Comparison of ENCODE assay signal across 14 cellular contexts in the genomic region with DNA sequence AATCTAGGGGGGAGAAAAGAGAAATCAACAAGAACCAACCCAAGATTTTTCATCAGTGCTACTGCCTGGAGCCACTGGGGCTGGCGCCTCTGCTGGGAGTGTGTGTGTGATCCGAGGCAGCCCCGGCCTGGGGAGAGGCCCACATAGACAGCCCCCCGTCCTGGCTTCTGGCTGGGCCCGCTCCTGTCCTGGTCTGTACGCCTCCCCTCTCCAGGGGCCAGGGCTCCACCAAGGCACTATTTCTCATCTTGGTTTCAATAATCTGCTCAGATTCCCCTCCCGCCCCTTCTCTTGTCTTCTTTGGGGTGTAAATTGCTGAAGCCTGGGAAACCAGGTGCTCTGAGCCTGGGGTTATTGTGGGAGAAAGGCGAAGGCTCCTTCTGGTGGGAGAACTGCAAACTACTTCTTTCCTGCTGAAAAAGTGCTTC. TPM values are rescaled to one million over a fixed set of nuclear protein-coding genes. Genes with fewer than 3 reads are reported as not detected.
DNase-seq lines count a peak whose midpoint lies in the region; ATAC-seq and TF ChIP-seq lines count a peak whose summit lies in the region.
"Had no signal": no experiment of that assay in that cellular context is flagged by ENCODE, and none has a peak within 500 bp of the region (broad histone marks: within the 10 kb centered on the region; RNA-seq: fewer than 3 reads in every experiment).

No MANE protein-coding gene starts in this region.

- H4K20me1 ChIP-seq in SK-N-SH (ENCODE audit: insufficient read depth): peaks cover 6% of the 10 kb centered on the region

- TF ChIP-seq RAD21 in SK-N-SH (IDR thresholded peaks at IDR 0.05; ENCODE audit: low read length): no peak

- H3K4me1 ChIP-seq in SK-N-SH (ENCODE audit: control insufficient read depth in 1 of 2, insufficient read depth in 2 of 2, low read depth in 1 of 2, low read length in 1 of 2) (peaks cover 52 to 75% of the 10 kb centered on the region in 2 experiments), muscle layer of duodenum (ENCODE audit: control insufficient read depth in 1 of 2, insufficient read depth in 2 of 2, low read length in 2 of 2) (peaks cover 16 to 52% of the 10 kb centered on the region in 2 donors), upper lobe of left lung (peaks cover 50 to 76% (median 54%) of the 10 kb centered on the region in 4 donors)

- POLR2A ChIA-PET in SK-N-SH (lab: Yijun Ruan, JAX): no interaction called here

- H3K9me3 ChIP-seq in SK-N-SH (no peaks in the 10 kb centered on the region), muscle layer of duodenum (ENCODE audit: control insufficient read depth in 1 of 2, low read length in 2 of 2) (no peaks in the 10 kb centered on the region), upper lobe of left lung (no peaks in the 10 kb centered on the region)
- H3K9me3 ChIP-seq: A549 had no signal

- no peak for DNase-seq in SK-N-SH
- DNase-seq in dorsolateral prefrontal cortex: no peak
- DNase-seq in upper lobe of left lung: peak in 1 of 2 donors; percentile 53
- DNase-seq in NCI-H82 treated with DMSO at 0.1 percent for 48 hours (lab: John Stamatoyannopoulos, UW; ENCODE audit: unreplicated experiment): no peak
- DNase-seq in mucosa of gallbladder (ENCODE audit: low spot score): no peak
- DNase-seq: activated gamma-delta T cell, Karpas-422, naive B cell had no signal

- H3K27ac ChIP-seq in SK-N-SH (ENCODE audit: low read depth in 2 of 2, low read length in 1 of 2) (peak overlapping the region in 1 of 2 experiments; percentile 61; a peak in 2 of 4 replicates), dorsolateral prefrontal cortex (peak overlapping the region in 52 of 59 donors; percentile 5 to 100 (median 97)), muscle layer of duodenum (ENCODE audit: low read length) (peak overlapping the region; percentile 29), upper lobe of left lung (peak overlapping the region; percentile 79 to 99 (median 96))
- H3K27ac ChIP-seq: epithelial cell of prostate, VCaP had no signal

- H3K27me3 ChIP-seq in SK-N-SH (ENCODE audit: insufficient read depth) (no peaks in the 10 kb centered on the region), dorsolateral prefrontal cortex (no peaks in the 10 kb centered on the region), muscle layer of duodenum (ENCODE audit: low read depth, low read length) (no peaks in the 10 kb centered on the region), upper lobe of left lung (no peaks in the 10 kb centered on the region)

- peak overlapping the region; percentile 69; the same call in 1 of the 2 replicates for H3K4me2 ChIP-seq in SK-N-SH
- H3K4me2 ChIP-seq: A549 had no signal

- no peak for TF ChIP-seq POLR2A in upper lobe of left lung (IDR thresholded peaks at IDR 0.05)

- 0 out of 2 replicates have a peak overlapping the region, but pooled peaks have one; percentile 9 for H3K9ac ChIP-seq in SK-N-SH

- H2AFZ ChIP-seq in SK-N-SH (ENCODE audit: low read depth): no peak overlapping the region

- ATAC-seq in SK-N-SH treated with all-trans-retinoic acid at 6 μM for 48 hours (no peak), upper lobe of left lung (ENCODE audit: low FRiP score in 2 of 2) (no peak), GM19328 (IDR thresholded peaks at IDR 0.05; ENCODE audit: unreplicated experiment) (no peak)
- ATAC-seq: A549 had no signal

- CTCF ChIA-PET in SK-N-SH (lab: Yijun Ruan, JAX): interaction anchor here (0.9 to 6.4 kb wide), 15 partner anchors 10 to 150 kb away, joined by 3 to 41 read pairs (median 4); no protein-coding TSS in a partner anchor

- H3K9me2 ChIP-seq in SK-N-SH: no peaks in the 10 kb centered on the region

- no peaks in the 10 kb centered on the region for H3K36me3 ChIP-seq in SK-N-SH (replicated peaks in 1 of 2; ENCODE audit: control insufficient read depth in 1 of 2, insufficient read depth in 2 of 2, low read length in 1 of 2)
- no peaks in the 10 kb centered on the region for H3K36me3 ChIP-seq in muscle layer of duodenum (ENCODE audit: control insufficient read depth in 1 of 2, insufficient read depth in 2 of 2, low read length in 2 of 2)
- no peaks in the 10 kb centered on the region for H3K36me3 ChIP-seq in upper lobe of left lung

- peak; percentile 46 for TF ChIP-seq CTCF in SK-N-SH (IDR thresholded peaks at IDR 0.05)
- TF ChIP-seq CTCF in dorsolateral prefrontal cortex (IDR thresholded peaks at IDR 0.05 in 54 of 56, conservative IDR thresholded peaks at IDR 0.05 in 2 of 56; ENCODE audit: low read depth in 1 of 56, partially characterized antibody in 56 of 56): peak in 3 of 56 donors; percentile 6 to 11 (median 9)
- TF ChIP-seq CTCF in upper lobe of left lung (IDR thresholded peaks at IDR 0.05): no peak

- 87% methylated on average over 8 of the region's 8 CpGs for WGBS in SK-N-SH (ENCODE audit: low lambda C conversion rate)
- 72 to 76% methylated on average over 7 to 8 of the region's 8 CpGs for WGBS in upper lobe of left lung, 2 donors

- no peak overlapping the region for H3K4me3 ChIP-seq in SK-N-SH (ENCODE audit: low read depth in 2 of 2, low read length in 1 of 2)
- peak overlapping the region in 28 of 59 donors; percentile 1 to 90 (median 20) for H3K4me3 ChIP-seq in dorsolateral prefrontal cortex
- H3K4me3 ChIP-seq in muscle layer of duodenum (ENCODE audit: low read depth in 1 of 2, low read length in 2 of 2): peak overlapping the region in 1 of 2 donors; percentile 28
- H3K4me3 ChIP-seq in upper lobe of left lung: peak overlapping the region in 1 of 4 donors; percentile 27
- H3K4me3 ChIP-seq: A549 had no signal

- H3F3A ChIP-seq in SK-N-SH (replicated peaks; ENCODE audit: insufficient read depth): peaks cover 28% of the 10 kb centered on the region

- intact Hi-C loops in dorsolateral prefrontal cortex (cut with DNase I): loop anchor here in 1 of 2 donors (5.0 kb wide), 1 partner anchor 79 kb away; no protein-coding TSS in a partner anchor

- peaks cover 57% of the 10 kb centered on the region for H3K79me2 ChIP-seq in SK-N-SH (ENCODE audit: insufficient read depth)

- no peak for TF ChIP-seq EP300 in SK-N-SH (IDR thresholded peaks at IDR 0.05; ENCODE audit: borderline replicate concordance in 1 of 2, low read depth in 1 of 2, low read length in 1 of 2)
- no peak for TF ChIP-seq EP300 in upper lobe of left lung (IDR thresholded peaks at IDR 0.05)

TF ChIP-seq in SK-N-SH, 30 proteins besides CTCF, POLR2A, EP300 and RAD21:
- TF ChIP-seq SMC3 (IDR thresholded peaks at IDR 0.05; ENCODE audit: low read depth, low read length) (0 out of 2 replicates have a peak, but pooled peaks have one; percentile 9), FOXM1 (IDR thresholded peaks at IDR 0.05; ENCODE audit: low read depth) (no peak)

TF ChIP-seq in SK-N-SH treated with all-trans-retinoic acid at 6 μM for 48 hours, 23 proteins besides CTCF, POLR2A, EP300 and RAD21 (continues in another document):
- TF ChIP-seq, protein P1, sequence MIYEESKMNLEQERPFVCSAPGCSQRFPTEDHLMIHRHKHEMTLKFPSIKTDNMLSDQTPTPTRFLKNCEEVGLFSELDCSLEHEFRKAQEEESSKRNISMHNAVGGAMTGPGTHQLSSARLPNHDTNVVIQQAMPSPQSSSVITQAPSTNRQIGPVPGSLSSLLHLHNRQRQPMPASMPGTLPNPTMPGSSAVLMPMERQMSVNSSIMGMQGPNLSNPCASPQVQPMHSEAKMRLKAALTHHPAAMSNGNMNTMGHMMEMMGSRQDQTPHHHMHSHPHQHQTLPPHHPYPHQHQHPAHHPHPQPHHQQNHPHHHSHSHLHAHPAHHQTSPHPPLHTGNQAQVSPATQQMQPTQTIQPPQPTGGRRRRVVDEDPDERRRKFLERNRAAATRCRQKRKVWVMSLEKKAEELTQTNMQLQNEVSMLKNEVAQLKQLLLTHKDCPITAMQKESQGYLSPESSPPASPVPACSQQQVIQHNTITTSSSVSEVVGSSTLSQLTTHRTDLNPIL (CRISPR knock-in tag; IDR thresholded peaks at IDR 0.05; ENCODE audit: low read depth): no peak
- TF ChIP-seq BACH2 (CRISPR knock-in tag; IDR thresholded peaks at IDR 0.05; ENCODE audit: borderline replicate concordance) (no peak), ZFP3 (CRISPR knock-in tag; IDR thresholded peaks at IDR 0.05) (no peak), SNAI2 (CRISPR knock-in tag; IDR thresholded peaks at IDR 0.05) (no peak), OSR1 (CRISPR knock-in tag; IDR thresholded peaks at IDR 0.05) (no peak), GLIS3 (CRISPR knock-in tag; IDR thresholded peaks at IDR 0.05) (no peak), ZC3H10 (CRISPR knock-in tag; IDR thresholded peaks at IDR 0.05) (no peak)
- TF ChIP-seq, protein P2, sequence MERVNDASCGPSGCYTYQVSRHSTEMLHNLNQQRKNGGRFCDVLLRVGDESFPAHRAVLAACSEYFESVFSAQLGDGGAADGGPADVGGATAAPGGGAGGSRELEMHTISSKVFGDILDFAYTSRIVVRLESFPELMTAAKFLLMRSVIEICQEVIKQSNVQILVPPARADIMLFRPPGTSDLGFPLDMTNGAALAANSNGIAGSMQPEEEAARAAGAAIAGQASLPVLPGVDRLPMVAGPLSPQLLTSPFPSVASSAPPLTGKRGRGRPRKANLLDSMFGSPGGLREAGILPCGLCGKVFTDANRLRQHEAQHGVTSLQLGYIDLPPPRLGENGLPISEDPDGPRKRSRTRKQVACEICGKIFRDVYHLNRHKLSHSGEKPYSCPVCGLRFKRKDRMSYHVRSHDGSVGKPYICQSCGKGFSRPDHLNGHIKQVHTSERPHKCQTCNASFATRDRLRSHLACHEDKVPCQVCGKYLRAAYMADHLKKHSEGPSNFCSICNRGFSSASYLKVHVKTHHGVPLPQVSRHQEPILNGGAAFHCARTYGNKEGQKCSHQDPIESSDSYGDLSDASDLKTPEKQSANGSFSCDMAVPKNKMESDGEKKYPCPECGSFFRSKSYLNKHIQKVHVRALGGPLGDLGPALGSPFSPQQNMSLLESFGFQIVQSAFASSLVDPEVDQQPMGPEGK (CRISPR knock-in tag; IDR thresholded peaks at IDR 0.05; ENCODE audit: borderline replicate concordance): no peak
- TF ChIP-seq, protein P3, sequence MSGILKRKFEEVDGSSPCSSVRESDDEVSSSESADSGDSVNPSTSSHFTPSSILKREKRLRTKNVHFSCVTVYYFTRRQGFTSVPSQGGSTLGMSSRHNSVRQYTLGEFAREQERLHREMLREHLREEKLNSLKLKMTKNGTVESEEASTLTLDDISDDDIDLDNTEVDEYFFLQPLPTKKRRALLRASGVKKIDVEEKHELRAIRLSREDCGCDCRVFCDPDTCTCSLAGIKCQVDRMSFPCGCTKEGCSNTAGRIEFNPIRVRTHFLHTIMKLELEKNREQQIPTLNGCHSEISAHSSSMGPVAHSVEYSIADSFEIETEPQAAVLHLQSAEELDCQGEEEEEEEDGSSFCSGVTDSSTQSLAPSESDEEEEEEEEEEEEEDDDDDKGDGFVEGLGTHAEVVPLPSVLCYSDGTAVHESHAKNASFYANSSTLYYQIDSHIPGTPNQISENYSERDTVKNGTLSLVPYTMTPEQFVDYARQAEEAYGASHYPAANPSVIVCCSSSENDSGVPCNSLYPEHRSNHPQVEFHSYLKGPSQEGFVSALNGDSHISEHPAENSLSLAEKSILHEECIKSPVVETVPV (CRISPR knock-in tag; IDR thresholded peaks at IDR 0.05): no peak

RNA-seq across cellular contexts. Expression of a gene that starts 7.8 kb away (rescaled TPM):
- 3.6 and 6.4 TPM in 2 replicates for polyA plus RNA-seq in SK-N-SH (2012; rRNA removed)
- polyA plus RNA-seq in SK-N-SH (2012; cell fraction: cytosol; rRNA removed): 1.4 and 4.3 TPM in 2 replicates
- polyA plus RNA-seq in SK-N-SH (2012; cell fraction: nucleus; rRNA removed): 27.3 and 28.3 TPM in 2 replicates
- total RNA-seq in dorsolateral prefrontal cortex (10 to 100 TPM; 25.1 to 66.1 (median 38.0) TPM), upper lobe of left lung (10 to 100 TPM in 5 of 6 donors, 1 to 10 TPM in 1; 8.2 to 81.7 (median 21.0) TPM), mucosa of gallbladder (77.4 TPM)
